ENCODE assay signal across 1 cellular context in the genomic region with DNA sequence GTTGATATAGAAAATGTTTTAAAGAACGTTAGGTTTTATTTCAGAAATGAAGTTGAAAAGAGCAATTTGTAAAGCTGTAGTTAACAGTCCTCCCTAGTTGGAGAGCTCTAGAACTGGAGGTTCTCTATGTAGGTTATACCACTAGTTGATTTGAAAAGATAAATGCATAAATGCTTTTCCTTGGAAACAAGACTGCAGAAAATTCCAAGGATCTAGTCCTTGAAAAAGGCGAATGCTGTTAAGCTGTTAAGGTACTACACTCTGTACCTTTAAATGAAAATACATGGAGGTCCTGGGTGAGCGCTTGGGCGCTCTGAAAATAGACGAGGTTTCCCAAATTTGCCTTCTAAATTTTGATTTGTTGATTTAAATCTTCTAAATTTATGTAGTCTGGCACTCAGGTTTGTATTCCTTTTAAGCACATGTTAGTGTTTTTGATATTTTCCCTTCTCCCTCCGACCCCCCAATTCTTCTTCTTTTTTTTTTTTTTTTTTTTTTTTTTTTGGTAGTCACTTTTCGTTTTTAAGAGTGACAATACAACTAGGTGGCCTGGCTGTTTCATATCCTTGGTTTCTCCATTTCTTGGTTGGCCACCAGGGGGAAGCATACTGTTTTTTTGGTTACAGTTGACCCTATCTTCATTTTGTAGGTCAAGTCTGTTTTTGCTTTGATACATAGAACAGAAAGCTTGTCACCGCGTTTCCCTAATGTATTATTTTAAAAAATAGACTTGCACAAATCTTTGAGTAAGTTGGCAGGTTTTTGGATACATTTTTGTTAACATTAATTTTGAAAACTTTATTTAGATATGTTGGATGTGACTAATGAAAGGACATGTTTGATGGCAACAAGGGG.
TF ChIP-seq lines count a peak whose summit lies in the region.

No MANE protein-coding gene starts in this region.

TF ChIP-seq in GM23338, 12 proteins besides CTCF, POLR2A, EP300 and RAD21 (continued from another document):
- TF ChIP-seq, protein P1, sequence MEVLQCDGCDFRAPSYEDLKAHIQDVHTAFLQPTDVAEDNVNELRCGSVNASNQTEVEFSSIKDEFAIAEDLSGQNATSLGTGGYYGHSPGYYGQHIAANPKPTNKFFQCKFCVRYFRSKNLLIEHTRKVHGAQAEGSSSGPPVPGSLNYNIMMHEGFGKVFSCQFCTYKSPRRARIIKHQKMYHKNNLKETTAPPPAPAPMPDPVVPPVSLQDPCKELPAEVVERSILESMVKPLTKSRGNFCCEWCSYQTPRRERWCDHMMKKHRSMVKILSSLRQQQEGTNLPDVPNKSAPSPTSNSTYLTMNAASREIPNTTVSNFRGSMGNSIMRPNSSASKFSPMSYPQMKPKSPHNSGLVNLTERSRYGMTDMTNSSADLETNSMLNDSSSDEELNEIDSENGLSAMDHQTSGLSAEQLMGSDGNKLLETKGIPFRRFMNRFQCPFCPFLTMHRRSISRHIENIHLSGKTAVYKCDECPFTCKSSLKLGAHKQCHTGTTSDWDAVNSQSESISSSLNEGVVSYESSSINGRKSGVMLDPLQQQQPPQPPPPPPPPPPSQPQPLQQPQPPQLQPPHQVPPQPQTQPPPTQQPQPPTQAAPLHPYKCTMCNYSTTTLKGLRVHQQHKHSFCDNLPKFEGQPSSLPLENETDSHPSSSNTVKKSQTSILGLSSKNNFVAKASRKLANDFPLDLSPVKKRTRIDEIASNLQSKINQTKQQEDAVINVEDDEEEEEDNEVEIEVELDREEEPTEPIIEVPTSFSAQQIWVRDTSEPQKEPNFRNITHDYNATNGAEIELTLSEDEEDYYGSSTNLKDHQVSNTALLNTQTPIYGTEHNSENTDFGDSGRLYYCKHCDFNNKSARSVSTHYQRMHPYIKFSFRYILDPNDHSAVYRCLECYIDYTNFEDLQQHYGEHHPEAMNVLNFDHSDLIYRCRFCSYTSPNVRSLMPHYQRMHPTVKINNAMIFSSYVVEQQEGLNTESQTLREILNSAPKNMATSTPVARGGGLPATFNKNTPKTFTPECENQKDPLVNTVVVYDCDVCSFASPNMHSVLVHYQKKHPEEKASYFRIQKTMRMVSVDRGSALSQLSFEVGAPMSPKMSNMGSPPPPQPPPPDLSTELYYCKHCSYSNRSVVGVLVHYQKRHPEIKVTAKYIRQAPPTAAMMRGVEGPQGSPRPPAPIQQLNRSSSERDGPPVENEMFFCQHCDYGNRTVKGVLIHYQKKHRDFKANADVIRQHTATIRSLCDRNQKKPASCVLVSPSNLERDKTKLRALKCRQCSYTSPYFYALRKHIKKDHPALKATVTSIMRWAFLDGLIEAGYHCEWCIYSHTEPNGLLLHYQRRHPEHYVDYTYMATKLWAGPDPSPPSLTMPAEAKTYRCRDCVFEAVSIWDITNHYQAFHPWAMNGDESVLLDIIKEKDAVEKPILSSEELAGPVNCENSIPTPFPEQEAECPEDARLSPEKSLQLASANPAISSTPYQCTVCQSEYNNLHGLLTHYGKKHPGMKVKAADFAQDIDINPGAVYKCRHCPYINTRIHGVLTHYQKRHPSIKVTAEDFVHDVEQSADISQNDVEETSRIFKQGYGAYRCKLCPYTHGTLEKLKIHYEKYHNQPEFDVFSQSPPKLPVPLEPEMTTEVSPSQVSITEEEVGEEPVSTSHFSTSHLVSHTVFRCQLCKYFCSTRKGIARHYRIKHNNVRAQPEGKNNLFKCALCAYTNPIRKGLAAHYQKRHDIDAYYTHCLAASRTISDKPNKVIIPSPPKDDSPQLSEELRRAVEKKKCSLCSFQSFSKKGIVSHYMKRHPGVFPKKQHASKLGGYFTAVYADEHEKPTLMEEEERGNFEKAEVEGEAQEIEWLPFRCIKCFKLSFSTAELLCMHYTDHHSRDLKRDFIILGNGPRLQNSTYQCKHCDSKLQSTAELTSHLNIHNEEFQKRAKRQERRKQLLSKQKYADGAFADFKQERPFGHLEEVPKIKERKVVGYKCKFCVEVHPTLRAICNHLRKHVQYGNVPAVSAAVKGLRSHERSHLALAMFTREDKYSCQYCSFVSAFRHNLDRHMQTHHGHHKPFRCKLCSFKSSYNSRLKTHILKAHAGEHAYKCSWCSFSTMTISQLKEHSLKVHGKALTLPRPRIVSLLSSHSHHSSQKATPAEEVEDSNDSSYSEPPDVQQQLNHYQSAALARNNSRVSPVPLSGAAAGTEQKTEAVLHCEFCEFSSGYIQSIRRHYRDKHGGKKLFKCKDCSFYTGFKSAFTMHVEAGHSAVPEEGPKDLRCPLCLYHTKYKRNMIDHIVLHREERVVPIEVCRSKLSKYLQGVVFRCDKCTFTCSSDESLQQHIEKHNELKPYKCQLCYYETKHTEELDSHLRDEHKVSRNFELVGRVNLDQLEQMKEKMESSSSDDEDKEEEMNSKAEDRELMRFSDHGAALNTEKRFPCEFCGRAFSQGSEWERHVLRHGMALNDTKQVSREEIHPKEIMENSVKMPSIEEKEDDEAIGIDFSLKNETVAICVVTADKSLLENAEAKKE (CRISPR knock-in tag; IDR thresholded peaks at IDR 0.05): no peak
- TF ChIP-seq EZH2phosphoT487 (IDR thresholded peaks at IDR 0.05; ENCODE audit: unreplicated experiment) (no peak), JUNB (IDR thresholded peaks at IDR 0.05; ENCODE audit: unreplicated experiment) (no peak)
